In the genomic region with DNA sequence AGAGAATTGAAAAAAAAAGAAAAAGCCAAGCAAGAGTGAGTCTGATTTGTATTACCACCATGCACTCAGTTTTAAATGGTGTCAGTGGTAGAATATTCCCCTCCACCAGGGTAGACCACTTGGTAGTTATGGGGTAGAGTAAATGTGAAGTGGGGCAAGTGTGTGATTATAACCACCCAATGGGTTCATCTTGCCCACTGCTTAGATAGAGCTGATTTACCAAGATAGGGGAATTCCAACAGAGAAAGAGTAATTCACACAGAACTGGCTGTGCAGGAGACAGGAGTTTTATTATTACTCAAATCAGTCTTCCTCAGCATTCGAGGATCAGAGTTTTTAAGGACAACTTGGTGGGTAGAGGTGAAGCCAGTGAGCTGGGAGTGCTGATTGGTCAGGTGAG, we compare ENCODE assay signal across 28 cellular contexts.
"Had no signal": no experiment of that assay in that cellular context is flagged by ENCODE, and none has a peak within 500 bp of the region (broad histone marks: within the 10 kb centered on the region; RNA-seq: fewer than 3 reads in every experiment).

No MANE protein-coding gene starts in this region.

- H3K27me3 ChIP-seq: ascending aorta, breast epithelium, cardiac muscle cell, colonic mucosa, gastroesophageal sphincter, heart right ventricle had no signal

- H3K27ac ChIP-seq: ascending aorta, breast epithelium, cardiac muscle cell, colonic mucosa, epithelial cell of prostate, esophagus squamous epithelium, gastroesophageal sphincter, heart right ventricle had no signal

- H3K4me1 ChIP-seq: breast epithelium, colonic mucosa, esophagus squamous epithelium, gastroesophageal sphincter, heart right ventricle had no signal

- H3K36me3 ChIP-seq: ascending aorta, breast epithelium, cardiac muscle cell, colonic mucosa, esophagus squamous epithelium, gastroesophageal sphincter, heart right ventricle had no signal

- DNase-seq: activated CD4-positive, alpha-beta memory T cell treated with anti-CD3 and anti-CD28 coated beads for 36 hours; activated CD4-positive, alpha-beta T cell treated with anti-CD3 and anti-CD28 coated beads, Interleukin-2, amount 10 ng/mL, durations not matched to agents 24 days and 14 days; activated CD8-positive, alpha-beta memory T cell treated with anti-CD3 and anti-CD28 coated beads, Interleukin-2, amount 10 ng/mL, durations not matched to agents 7 days and 5 days; activated CD8-positive, alpha-beta memory T cell treated with anti-CD3 and anti-CD28 coated beads, Interleukin-2, amount 50 U/mL, for 4 hours; activated CD8-positive, alpha-beta T cell treated with anti-CD3 and anti-CD28 coated beads, Interleukin-2, amount 10 ng/mL, durations not matched to agents 7 days and 5 days; activated gamma-delta T cell; activated naive CD4-positive, alpha-beta T cell; activated naive CD4-positive, alpha-beta T cell treated with anti-CD3 and anti-CD28 coated beads, Interleukin-2, amount 10 ng/mL, durations not matched to agents 7 days and 5 days; activated naive CD8-positive, alpha-beta T cell treated with anti-CD3 and anti-CD28 coated beads, Interleukin-2, amount 10 ng/mL, durations not matched to agents 7 days and 5 days; activated T-cell treated with anti-CD3 and anti-CD28 coated beads, Interleukin-2, amount 50 U/mL, for 1 hour; activated T-cell treated with anti-CD3 and anti-CD28 coated beads, Interleukin-2, amount 50 U/mL, for 48 hours; central memory CD4-positive, alpha-beta T cell; cerebellar nuclear complex; colonic mucosa; effector CD8-positive, alpha-beta T cell; esophagus squamous epithelium; foreskin melanocyte; heart right ventricle; T-helper 2 cell had no signal

- FAIRE-seq: endothelial cell of umbilical vein had no signal

- H3K9me3 ChIP-seq: colonic mucosa had no signal

- H3K27ac Mint-ChIP-seq: activated CD4-positive, alpha-beta memory T cell treated with anti-CD3 and anti-CD28 coated beads for 36 hours; activated CD4-positive, alpha-beta T cell treated with anti-CD3 and anti-CD28 coated beads, Interleukin-2, amount 10 ng/mL, durations not matched to agents 24 days and 14 days; activated CD8-positive, alpha-beta memory T cell treated with anti-CD3 and anti-CD28 coated beads, Interleukin-2, amount 10 ng/mL, durations not matched to agents 7 days and 5 days; activated CD8-positive, alpha-beta T cell treated with anti-CD3 and anti-CD28 coated beads, Interleukin-2, amount 10 ng/mL, durations not matched to agents 7 days and 5 days; activated naive CD4-positive, alpha-beta T cell treated with anti-CD3 and anti-CD28 coated beads, Interleukin-2, amount 10 ng/mL, durations not matched to agents 7 days and 5 days; activated naive CD4-positive, alpha-beta T cell treated with anti-CD3 and anti-CD28 coated beads, Interleukin-2, amount 50 U/mL, for 72 hours; activated naive CD8-positive, alpha-beta T cell treated with anti-CD3 and anti-CD28 coated beads, Interleukin-2, amount 10 ng/mL, durations not matched to agents 7 days and 5 days; activated T-helper 1 cell treated with anti-CD3 and anti-CD28 coated beads, Interleukin-12 subunit alpha, Interleukin-12 subunit beta, Interleukin-2, Interleukin-4 antibody, amounts not matched to agents 30 ng/mL and 10 ng/mL and 1 ng/mL, durations not matched to agents 14 hours and 24 hours and 36 hours; brain had no signal

- H3K4me3 ChIP-seq: ascending aorta, breast epithelium, cardiac muscle cell, colonic mucosa, esophagus squamous epithelium, gastroesophageal sphincter, heart right ventricle had no signal

- H3K27me3 Mint-ChIP-seq: activated naive CD4-positive, alpha-beta T cell treated with anti-CD3 and anti-CD28 coated beads, Interleukin-2, amount 10 ng/mL, durations not matched to agents 7 days and 5 days had no signal

- H3K4me1 Mint-ChIP-seq: activated CD4-positive, alpha-beta T cell treated with anti-CD3 and anti-CD28 coated beads, Interleukin-2, amount 10 ng/mL, durations not matched to agents 24 days and 14 days; activated CD8-positive, alpha-beta memory T cell treated with anti-CD3 and anti-CD28 coated beads, Interleukin-2, amount 10 ng/mL, durations not matched to agents 7 days and 5 days; activated naive CD4-positive, alpha-beta T cell treated with anti-CD3 and anti-CD28 coated beads, Interleukin-2, amount 10 ng/mL, durations not matched to agents 7 days and 5 days; activated naive CD8-positive, alpha-beta T cell treated with anti-CD3 and anti-CD28 coated beads, Interleukin-2, amount 10 ng/mL, durations not matched to agents 7 days and 5 days; brain had no signal

- H3K4me3 Mint-ChIP-seq: activated CD4-positive, alpha-beta memory T cell treated with anti-CD3 and anti-CD28 coated beads for 36 hours; activated CD4-positive, alpha-beta T cell treated with anti-CD3 and anti-CD28 coated beads, Interleukin-2, amount 10 ng/mL, durations not matched to agents 24 days and 14 days; activated CD8-positive, alpha-beta memory T cell treated with anti-CD3 and anti-CD28 coated beads, Interleukin-2, amount 10 ng/mL, durations not matched to agents 7 days and 5 days; activated CD8-positive, alpha-beta T cell treated with anti-CD3 and anti-CD28 coated beads, Interleukin-2, amount 10 ng/mL, durations not matched to agents 7 days and 5 days; activated naive CD4-positive, alpha-beta T cell treated with anti-CD3 and anti-CD28 coated beads, Interleukin-2, amount 10 ng/mL, durations not matched to agents 7 days and 5 days; activated naive CD8-positive, alpha-beta T cell treated with anti-CD3 and anti-CD28 coated beads, Interleukin-2, amount 10 ng/mL, durations not matched to agents 7 days and 5 days; activated T-helper 1 cell treated with anti-CD3 and anti-CD28 coated beads, Interleukin-12 subunit alpha, Interleukin-12 subunit beta, Interleukin-2, Interleukin-4 antibody, amounts not matched to agents 30 ng/mL and 10 ng/mL and 1 ng/mL, durations not matched to agents 14 hours and 24 hours and 36 hours; brain had no signal

- ATAC-seq: activated CD8-positive, alpha-beta memory T cell treated with anti-CD3 and anti-CD28 coated beads, Interleukin-2, amount 10 ng/mL, durations not matched to agents 7 days and 5 days; activated CD8-positive, alpha-beta T cell treated with anti-CD3 and anti-CD28 coated beads, Interleukin-2, amount 10 ng/mL, durations not matched to agents 7 days and 5 days; gastroesophageal sphincter; heart right ventricle had no signal

- H3K36me3 Mint-ChIP-seq: activated CD8-positive, alpha-beta memory T cell treated with anti-CD3 and anti-CD28 coated beads, Interleukin-2, amount 10 ng/mL, durations not matched to agents 7 days and 5 days; activated naive CD4-positive, alpha-beta T cell treated with anti-CD3 and anti-CD28 coated beads, Interleukin-2, amount 10 ng/mL, durations not matched to agents 7 days and 5 days; activated naive CD8-positive, alpha-beta T cell treated with anti-CD3 and anti-CD28 coated beads, Interleukin-2, amount 10 ng/mL, durations not matched to agents 7 days and 5 days; brain had no signal
